Comparison of ENCODE assay signal across 9 cellular contexts in the genomic region with DNA sequence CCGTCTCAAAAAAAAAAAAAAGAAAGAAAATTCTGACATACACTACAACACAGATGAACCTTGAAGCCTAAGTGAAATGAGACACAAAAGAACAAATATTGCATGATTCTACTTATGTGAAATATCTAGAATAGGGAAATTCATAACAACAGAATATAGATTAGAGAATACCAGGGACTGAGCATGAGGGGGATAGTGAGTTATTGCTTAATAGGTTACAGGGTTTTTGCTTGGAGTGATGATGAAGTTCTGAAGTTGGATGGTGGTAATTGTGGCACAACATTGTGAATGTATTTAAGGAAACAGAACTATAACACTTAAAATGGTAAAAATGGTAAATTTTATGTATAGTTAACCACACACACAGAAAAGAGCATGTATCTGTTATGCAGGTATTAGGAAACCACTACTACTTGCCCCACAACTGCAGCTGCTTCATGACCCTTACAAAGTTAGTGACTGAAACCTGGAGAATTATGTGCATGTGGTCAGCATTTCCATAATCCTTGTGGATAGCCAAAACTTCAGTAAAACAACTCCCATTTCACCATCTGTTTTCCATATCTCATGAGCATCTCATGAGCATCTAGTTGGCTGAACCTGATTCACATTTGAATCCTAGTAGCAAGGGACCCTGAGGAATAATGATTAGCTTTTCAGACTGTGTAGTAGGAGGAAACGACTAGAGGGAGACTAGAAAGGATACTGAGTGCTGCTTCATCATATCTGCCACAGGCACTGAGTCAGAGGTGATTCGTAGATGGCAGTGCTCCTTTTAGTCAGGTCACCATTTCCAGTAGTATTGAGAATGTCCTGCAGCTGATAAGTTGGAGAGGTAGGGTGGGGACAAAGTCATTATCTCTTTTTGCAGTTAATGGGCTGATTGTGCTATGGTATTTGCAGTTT. TPM values are rescaled to one million over a fixed set of nuclear protein-coding genes. Genes with fewer than 3 reads are reported as not detected.
DNase-seq lines count a peak whose midpoint lies in the region; TF ChIP-seq lines count a peak whose summit lies in the region.
"Had no signal": no experiment of that assay in that cellular context is flagged by ENCODE, and none has a peak within 500 bp of the region (broad histone marks: within the 10 kb centered on the region; RNA-seq: fewer than 3 reads in every experiment).

No MANE protein-coding gene starts in this region.

- no peaks in the 10 kb centered on the region for H3K9me3 Mint-ChIP-seq in HFFc6
- peaks cover 4% of the 10 kb centered on the region for H3K9me3 Mint-ChIP-seq in activated CD4-positive, alpha-beta T cell treated with anti-CD3 and anti-CD28 coated beads, Interleukin-2, amount 10 ng/mL, durations not matched to agents 24 days and 14 days

- H3K27me3 Mint-ChIP-seq in HFFc6 (ENCODE audit: insufficient read depth), result no peaks in the 10 kb centered on the region; the same call in 1 of the 2 replicates
- H3K27me3 Mint-ChIP-seq in activated CD4-positive, alpha-beta T cell treated with anti-CD3 and anti-CD28 coated beads, Interleukin-2, amount 10 ng/mL, durations not matched to agents 24 days and 14 days, result no peaks in the 10 kb centered on the region

- no peak overlapping the region for H3K4me3 ChIP-seq in A673 (ENCODE audit: low read depth, low read length, poor library complexity, severe bottlenecking)
- H3K4me3 ChIP-seq: adrenal gland had no signal

- no peaks in the 10 kb centered on the region for H3K4me1 ChIP-seq in A673 (ENCODE audit: insufficient read depth, low read length, poor library complexity, severe bottlenecking)

- peaks cover 35% of the 10 kb centered on the region for H3K4me1 Mint-ChIP-seq in HFFc6 (ENCODE audit: low read depth)
- peaks cover 29% of the 10 kb centered on the region for H3K4me1 Mint-ChIP-seq in activated CD4-positive, alpha-beta T cell treated with anti-CD3 and anti-CD28 coated beads, Interleukin-2, amount 10 ng/mL, durations not matched to agents 24 days and 14 days

- 0 out of 2 replicates have a peak overlapping the region, but pooled peaks have one; percentile 22 for H3K4me3 Mint-ChIP-seq in HFFc6
- H3K4me3 Mint-ChIP-seq in activated CD4-positive, alpha-beta T cell treated with anti-CD3 and anti-CD28 coated beads, Interleukin-2, amount 10 ng/mL, durations not matched to agents 24 days and 14 days, result no peak overlapping the region

- intact Hi-C loops in activated CD4-positive, alpha-beta T cell treated with anti-CD3 and anti-CD28 coated beads, Interleukin-2, amount 10 ng/mL, durations not matched to agents 24 days and 14 days (cut with micrococcal nuclease), result loop anchor here (2.0 to 5.0 kb wide), 3 partner anchors 25 to 45 kb away; no protein-coding TSS in a partner anchor
- intact Hi-C loops in A673 (cut with micrococcal nuclease; ENCODE audit: unreplicated experiment), result no loop called here

- TF ChIP-seq CTCF in HFFc6 (IDR thresholded peaks at IDR 0.05) (no peak), A673 (conservative IDR thresholded peaks at IDR 0.05; ENCODE audit: low read depth, low read length) (no peak)

- POLR2A ChIA-PET in A673 (lab: Charles Lee; ENCODE audit: low non-redundant PET), result no interaction called here

- H3K27me3 ChIP-seq in A673 (replicated peaks; ENCODE audit: insufficient read depth, low read depth, low read length, poor library complexity), result no peaks in the 10 kb centered on the region
- H3K27me3 ChIP-seq: adrenal gland had no signal

- DNase-seq in AG20443 (ENCODE audit: low spot score) (peak; percentile 53), HFFc6 (peak; percentile 55), hepatic stellate cell (ENCODE audit: low spot score) (peak; percentile 31), NCI-H146 (lab: John Stamatoyannopoulos, UW) (no peak), iPS-NIHi11 (ENCODE audit: low spot score) (no peak), NCI-H2171 (lab: John Stamatoyannopoulos, UW) (no peak), A673 (ENCODE audit: low spot score) (no peak)
- DNase-seq in activated CD4-positive, alpha-beta T cell treated with anti-CD3 and anti-CD28 coated beads, Interleukin-2, amount 10 ng/mL, durations not matched to agents 24 days and 14 days, result no peak

- H3K9me3 ChIP-seq in A673 (ENCODE audit: low read depth, low read length, poor library complexity, severe bottlenecking), result no peaks in the 10 kb centered on the region
- H3K9me3 ChIP-seq: adrenal gland had no signal

- no peaks in the 10 kb centered on the region for H3K36me3 ChIP-seq in A673 (ENCODE audit: insufficient read depth, low read length, poor library complexity, severe bottlenecking)
- H3K36me3 ChIP-seq: adrenal gland had no signal

- no peak overlapping the region for H3K27ac ChIP-seq in A673 (ENCODE audit: low read depth, low read length, poor library complexity, severe bottlenecking)

- H3K36me3 Mint-ChIP-seq in HFFc6 (ENCODE audit: low read depth), result peaks cover 9% of the 10 kb centered on the region
- H3K36me3 Mint-ChIP-seq in activated CD4-positive, alpha-beta T cell treated with anti-CD3 and anti-CD28 coated beads, Interleukin-2, amount 10 ng/mL, durations not matched to agents 24 days and 14 days (ENCODE audit: low read depth), result peaks cover 12% of the 10 kb centered on the region

- CTCF ChIA-PET in A673 (lab: Charles Lee), result no interaction called here

- no TSS peak for BruUV-seq in A673 (replicated peaks; lab: Mats Ljungman, UMichigan)

- peak overlapping the region; percentile 71 for H3K27ac Mint-ChIP-seq in HFFc6
- H3K27ac Mint-ChIP-seq in activated CD4-positive, alpha-beta T cell treated with anti-CD3 and anti-CD28 coated beads, Interleukin-2, amount 10 ng/mL, durations not matched to agents 24 days and 14 days, result peak overlapping the region; percentile 58

RNA-seq across cellular contexts. Expression of a gene that starts 26.3 kb away (rescaled TPM):
- total RNA-seq in HFFc6 (2021; fragmentation: NEBNext Ultra II Directional; extraction: Animal tissue kit (Norgen Biotek cat#: 25700)), result 10 to 100 TPM; 26.5 to 31.5 (median 29.9) TPM
- 17.7 and 17.9 TPM in 2 replicates for total RNA-seq in activated CD4-positive, alpha-beta T cell treated with anti-CD3 and anti-CD28 coated beads, Interleukin-2, amount 10 ng/mL, durations not matched to agents 24 days and 14 days
- 17.1 and 18.1 TPM in 2 replicates for total RNA-seq in A673 (2021)

Comparison
In these comparisons a context has a peak if more than half of its experiments do, and no peak if none do; other contexts are left out.
1. DNase-seq: peak in AG20443 (single experiment), HFFc6 (single experiment) and hepatic stellate cell (single experiment); none in activated CD4-positive, alpha-beta T cell treated with anti-CD3 and anti-CD28 coated beads, Interleukin-2, amount 10 ng/mL, durations not matched to agents 24 days and 14 days (single experiment), NCI-H146 (single experiment), iPS-NIHi11 (single experiment), NCI-H2171 (single experiment) and A673 (single experiment).